8 cellular contexts compared by ENCODE assay signal in the genomic region with DNA sequence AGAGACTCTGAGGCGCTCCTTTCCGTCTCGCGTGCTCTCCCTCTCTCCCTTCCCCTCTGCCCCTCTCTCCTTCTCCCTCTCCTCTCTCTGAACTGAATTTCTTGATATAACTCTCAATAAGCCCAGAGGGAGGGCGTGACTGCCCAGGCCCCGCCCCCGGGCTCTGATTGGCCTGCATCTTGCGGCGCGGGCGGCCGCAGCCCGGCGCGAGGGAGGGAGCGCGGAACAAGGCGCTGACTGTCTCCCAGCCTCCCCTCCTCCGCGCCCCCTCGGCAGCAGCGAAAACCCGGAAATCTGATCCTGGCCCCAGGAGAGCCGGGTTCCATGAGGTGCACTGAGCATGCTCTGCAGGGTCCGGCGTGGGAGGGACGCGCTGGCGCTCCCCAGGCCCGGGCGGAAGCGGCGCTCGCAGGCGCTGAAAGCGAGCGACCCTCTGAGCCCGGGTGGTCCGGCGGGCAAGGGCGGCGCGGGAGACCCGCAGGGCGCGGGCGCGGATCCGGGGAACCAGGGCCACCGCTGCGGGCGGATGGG. TPM values are rescaled to one million over a fixed set of nuclear protein-coding genes. Genes with fewer than 3 reads are reported as not detected.
DNase-seq lines count a peak whose midpoint lies in the region; ATAC-seq, FAIRE-seq and TF ChIP-seq lines count a peak whose summit lies in the region.

A gene with protein sequence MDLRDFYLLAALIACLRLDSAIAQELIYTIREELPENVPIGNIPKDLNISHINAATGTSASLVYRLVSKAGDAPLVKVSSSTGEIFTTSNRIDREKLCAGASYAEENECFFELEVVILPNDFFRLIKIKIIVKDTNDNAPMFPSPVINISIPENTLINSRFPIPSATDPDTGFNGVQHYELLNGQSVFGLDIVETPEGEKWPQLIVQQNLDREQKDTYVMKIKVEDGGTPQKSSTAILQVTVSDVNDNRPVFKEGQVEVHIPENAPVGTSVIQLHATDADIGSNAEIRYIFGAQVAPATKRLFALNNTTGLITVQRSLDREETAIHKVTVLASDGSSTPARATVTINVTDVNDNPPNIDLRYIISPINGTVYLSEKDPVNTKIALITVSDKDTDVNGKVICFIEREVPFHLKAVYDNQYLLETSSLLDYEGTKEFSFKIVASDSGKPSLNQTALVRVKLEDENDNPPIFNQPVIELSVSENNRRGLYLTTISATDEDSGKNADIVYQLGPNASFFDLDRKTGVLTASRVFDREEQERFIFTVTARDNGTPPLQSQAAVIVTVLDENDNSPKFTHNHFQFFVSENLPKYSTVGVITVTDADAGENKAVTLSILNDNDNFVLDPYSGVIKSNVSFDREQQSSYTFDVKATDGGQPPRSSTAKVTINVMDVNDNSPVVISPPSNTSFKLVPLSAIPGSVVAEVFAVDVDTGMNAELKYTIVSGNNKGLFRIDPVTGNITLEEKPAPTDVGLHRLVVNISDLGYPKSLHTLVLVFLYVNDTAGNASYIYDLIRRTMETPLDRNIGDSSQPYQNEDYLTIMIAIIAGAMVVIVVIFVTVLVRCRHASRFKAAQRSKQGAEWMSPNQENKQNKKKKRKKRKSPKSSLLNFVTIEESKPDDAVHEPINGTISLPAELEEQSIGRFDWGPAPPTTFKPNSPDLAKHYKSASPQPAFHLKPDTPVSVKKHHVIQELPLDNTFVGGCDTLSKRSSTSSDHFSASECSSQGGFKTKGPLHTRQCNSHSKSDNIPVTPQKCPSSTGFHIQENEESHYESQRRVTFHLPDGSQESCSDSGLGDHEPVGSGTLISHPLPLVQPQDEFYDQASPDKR (N-terminal part only) (minus strand): TSS at position 94 of the 531 bp plus-strand sequence. CDS start 1,896 bp downstream, outside the sequence.

- TF ChIP-seq CTCF in gastroesophageal sphincter (IDR thresholded peaks at IDR 0.05) (peak in 1 of 4 experiments; percentile 7), neutrophil (IDR thresholded peaks at IDR 0.05) (no peak)

- peak; percentile 97 for ATAC-seq in gastroesophageal sphincter

- peak within 1 kb of the TSS; percentile 82 to 96 (median 90) for H3K9ac ChIP-seq in subcutaneous abdominal adipose tissue (ENCODE audit: low read length in 5 of 5)

- DNase-seq in Daoy (ENCODE audit: low read depth) (peak; percentile 90), H54 (ENCODE audit: insufficient read length, low spot score) (peak; percentile 82), MG63 (peak; percentile 95), SHP77 treated with DMSO at 0.1 percent for 48 hours (lab: John Stamatoyannopoulos, UW) (peak; percentile 88)
- peak; percentile 89 for DNase-seq in activated naive CD4-positive, alpha-beta T cell treated with Interleukin-2 at 50 U/mL for 16 hours

- peak; percentile 90 for FAIRE-seq in H54 (lab: Jason Lieb, UNC)

- H3K4me3 ChIP-seq in MG63: peak within 1 kb of the TSS; percentile 81
- peak within 1 kb of the TSS; percentile 83 to 88 for H3K4me3 ChIP-seq in gastroesophageal sphincter
- peak within 1 kb of the TSS; percentile 29 to 44 for H3K4me3 ChIP-seq in neutrophil (ENCODE audit: low read depth in 1 of 2, low read length in 1 of 2)
- peak within 1 kb of the TSS; percentile 97 to 100 (median 98) for H3K4me3 ChIP-seq in subcutaneous abdominal adipose tissue (ENCODE audit: low read depth in 1 of 5, low read length in 5 of 5)

- H3K36me3 ChIP-seq in MG63 (no peaks in the 10 kb centered on the region), gastroesophageal sphincter (no peaks in the 10 kb centered on the region), neutrophil (no peaks in the 10 kb centered on the region), subcutaneous abdominal adipose tissue (ENCODE audit: control insufficient read depth in 5 of 5, insufficient read depth in 5 of 5, low read length in 5 of 5) (no peaks in the 10 kb centered on the region)

- peak; percentile 50 for TF ChIP-seq POLR2A in H54 (IDR thresholded peaks at IDR 0.05; ENCODE audit: low read depth, low read length)
- peak; percentile 75 to 77 for TF ChIP-seq POLR2A in gastroesophageal sphincter (IDR thresholded peaks at IDR 0.05)

- WGBS in gastroesophageal sphincter (ENCODE audit: low coverage in 1 of 2), 2 donors: 0% methylated on average over 9 of the region's 52 CpGs; no CpG with 5 or more reads in 1 of the 2 donors

- H3K9me3 ChIP-seq in MG63 (no peaks in the 10 kb centered on the region), gastroesophageal sphincter (no peaks in the 10 kb centered on the region), neutrophil (no peaks in the 10 kb centered on the region), subcutaneous abdominal adipose tissue (ENCODE audit: control insufficient read depth in 5 of 5, low read length in 5 of 5) (no peaks in the 10 kb centered on the region)

- H3K27ac ChIP-seq in gastroesophageal sphincter (peak within 1 kb of the TSS; percentile 89 to 96 (median 94)), neutrophil (no peak within 1 kb of the TSS), subcutaneous abdominal adipose tissue (ENCODE audit: low read depth, low read length) (peak within 1 kb of the TSS; percentile 94)

- H3K27me3 ChIP-seq in MG63: peaks cover 4% of the 10 kb centered on the region; the same call in 1 of the 2 replicates
- no peaks in the 10 kb centered on the region for H3K27me3 ChIP-seq in gastroesophageal sphincter
- peaks cover 94% of the 10 kb centered on the region for H3K27me3 ChIP-seq in neutrophil
- H3K27me3 ChIP-seq in subcutaneous abdominal adipose tissue (ENCODE audit: control insufficient read depth in 5 of 5, insufficient read depth in 4 of 5, low read length in 5 of 5): no peaks in the 10 kb centered on the region

- no peak for TF ChIP-seq EP300 in gastroesophageal sphincter (IDR thresholded peaks at IDR 0.05)

- H3K4me1 ChIP-seq in gastroesophageal sphincter: peaks cover 0 to 68% (median 0%) of the 10 kb centered on the region in 3 donors
- peaks cover 8 to 18% of the 10 kb centered on the region in 2 experiments for H3K4me1 ChIP-seq in neutrophil (ENCODE audit: control insufficient read depth in 1 of 2, insufficient read depth in 1 of 2, low read depth in 1 of 2, low read length in 1 of 2)
- H3K4me1 ChIP-seq in subcutaneous abdominal adipose tissue (ENCODE audit: control insufficient read depth in 5 of 5, insufficient read depth in 5 of 5, low read length in 5 of 5): peaks cover 0 to 70% (median 52%) of the 10 kb centered on the region in 5 donors

RNA-seq across cellular contexts. Expression of the gene that starts here (rescaled TPM):
- under 0.01 and 0.06 TPM in 2 replicates for total RNA-seq in Daoy (2014; rRNA removed; shearing (Covaris generic))
- 0.62 and 1.9 TPM in 2 replicates for total RNA-seq in MG63 (2014; rRNA removed; shearing (Covaris generic); ENCODE audit: low replicate concordance)
- total RNA-seq in gastroesophageal sphincter: 100 to 1,000 TPM in 1 of 4 donors, 10 to 100 TPM in 3; 52.9 to 141 (median 56.5) TPM

Comparison
In these comparisons a context has a peak if more than half of its experiments do, and no peak if none do; other contexts are left out.
1. RNA of the gene that starts here (total RNA-seq): 52.9 to 141 TPM in gastroesophageal sphincter; 0.62 to 1.9 TPM in MG63 and under 0.01 to 0.06 TPM in Daoy; every median in the first group is over 10 times any median in the second.
2. Peak in DNase-seq in Daoy; RNA of the gene not detected or under 1 TPM.
3. H3K4me3 ChIP-seq: peak in every context shown above with its lines; median percentile 98 in subcutaneous abdominal adipose tissue; 86 in gastroesophageal sphincter; 81 in MG63; 36 in neutrophil.
4. Peak in every context shown above with its lines, with median percentiles within 50 percentile points of each other: DNase-seq.